ENCODE assay signal across 23 cellular contexts in genomic region chr2:182503886-182504285, GRCh38.
A peak's percentile ranks its signal among the peaks of the same experiment; 100 is the strongest.
DNase-seq lines count a peak whose midpoint lies in the region; FAIRE-seq and TF ChIP-seq lines count a peak whose summit lies in the region.
"Had no signal": no experiment of that assay in that cellular context is flagged by ENCODE, and none has a peak within 500 bp of the region (broad histone marks: within the 10 kb centered on the region; RNA-seq: fewer than 3 reads in every experiment).

No MANE protein-coding gene starts in this region.

- FAIRE-seq in bronchial epithelial cell (lab: Jason Lieb, UNC) = no peak
- FAIRE-seq: A549, endometrium, GM18507, RCC 7860 had no signal

- peak; percentile 53 for DNase-seq in AG10803 (ENCODE audit: low read depth)
- peak; percentile 65 for DNase-seq in HS-5 (ENCODE audit: low read depth)
- DNase-seq in bronchial epithelial cell (ENCODE audit: low read depth) = peak; percentile 46
- DNase-seq in foreskin fibroblast = peak; percentile 18 to 24
- no peak for DNase-seq in Caco-2
- DNase-seq in thyroid gland = no peak
- DNase-seq in NCI-H2227 treated with DMSO at 0.1 percent for 48 hours (lab: John Stamatoyannopoulos, UW) = no peak
- no peak for DNase-seq in CD1c-positive myeloid dendritic cell (ENCODE audit: extremely low spot score)
- DNase-seq: activated CD4-positive, alpha-beta T cell treated with anti-CD3 and anti-CD28 coated beads, Interleukin-2, amount 50 U/mL, for 48 hours; activated CD8-positive, alpha-beta memory T cell treated with anti-CD3 and anti-CD28 coated beads, Interleukin-2, amount 50 U/mL, for 48 hours; activated naive CD4-positive, alpha-beta T cell treated with anti-CD3 and anti-CD28 coated beads, Interleukin-2, amount 50 U/mL, for 16 hours; anterior cingulate cortex; Karpas-422; NCI-H1694; NCI-H69; SIG-M5; spleen had no signal

- H3K36me3 ChIP-seq in bronchial epithelial cell (ENCODE audit: control insufficient read depth, insufficient read depth, low read length) (no peaks in the 10 kb centered on the region), Caco-2 (ENCODE audit: control insufficient read depth, insufficient read depth, low read length) (no peaks in the 10 kb centered on the region), thyroid gland (no peaks in the 10 kb centered on the region)
- H3K36me3 ChIP-seq: spleen had no signal

- H3K4me1 ChIP-seq in Caco-2 (0 out of 2 replicates have a peak, but pooled peaks cover 3% of the 10 kb centered on the region), thyroid gland (no peaks in the 10 kb centered on the region)
- H3K4me1 ChIP-seq: A549, spleen had no signal

- no peaks in the 10 kb centered on the region for H3K4me1 Mint-ChIP-seq in Caco-2 (ENCODE audit: low read depth, unreplicated experiment)
- H3K4me1 Mint-ChIP-seq: central memory CD8-positive, alpha-beta T cell had no signal

- no peaks in the 10 kb centered on the region for H3K27me3 Mint-ChIP-seq in Caco-2 (ENCODE audit: insufficient read depth, unreplicated experiment)
- H3K27me3 Mint-ChIP-seq: central memory CD8-positive, alpha-beta T cell had no signal

- POLR2A ChIA-PET in Caco-2 (lab: Charles Lee) = no interaction called here

- no peaks in the 10 kb centered on the region for H3K27me3 ChIP-seq in bronchial epithelial cell (ENCODE audit: control insufficient read depth, insufficient read depth, low read length)
- no peaks in the 10 kb centered on the region for H3K27me3 ChIP-seq in Caco-2 (replicated peaks; ENCODE audit: control insufficient read depth, insufficient read depth, low read length)
- H3K27me3 ChIP-seq in thyroid gland = no peaks in the 10 kb centered on the region
- H3K27me3 ChIP-seq: spleen had no signal

- no peak overlapping the region for H3K4me3 Mint-ChIP-seq in Caco-2 (ENCODE audit: unreplicated experiment)
- H3K4me3 Mint-ChIP-seq: central memory CD8-positive, alpha-beta T cell; nephron had no signal

- no peak overlapping the region for H3K27ac Mint-ChIP-seq in Caco-2 (ENCODE audit: unreplicated experiment)
- H3K27ac Mint-ChIP-seq: nephron had no signal

- H3K27ac ChIP-seq in thyroid gland = no peak overlapping the region
- H3K27ac ChIP-seq: A549, spleen had no signal

- CTCF ChIA-PET in Caco-2 (lab: Charles Lee) = no interaction called here

- TF ChIP-seq CTCF in AG10803 (conservative IDR thresholded peaks at IDR 0.05; ENCODE audit: low read length) = no peak
- TF ChIP-seq CTCF in bronchial epithelial cell (IDR thresholded peaks at IDR 0.05; ENCODE audit: insufficient read depth, low read length, severe bottlenecking) = no peak
- TF ChIP-seq CTCF in foreskin fibroblast (IDR thresholded peaks at IDR 0.05; ENCODE audit: low read depth, low read length) = no peak
- no peak for TF ChIP-seq CTCF in Caco-2 (IDR thresholded peaks at IDR 0.05; ENCODE audit: insufficient read depth in 1 of 2, low read depth in 1 of 2, low read length in 1 of 2, severe bottlenecking in 1 of 2, unreplicated experiment in 1 of 2)
- TF ChIP-seq CTCF in thyroid gland (IDR thresholded peaks at IDR 0.05) = no peak

- no peak for TF ChIP-seq POLR2A in thyroid gland (IDR thresholded peaks at IDR 0.05)

- BruUV-seq in Caco-2 (replicated peaks; lab: Mats Ljungman, UMichigan) = no TSS peak

- no peak overlapping the region for H3K4me3 ChIP-seq in AG10803 (ENCODE audit: low read length)
- H3K4me3 ChIP-seq in bronchial epithelial cell (ENCODE audit: low read depth, low read length) = no peak overlapping the region
- no peak overlapping the region for H3K4me3 ChIP-seq in foreskin fibroblast (ENCODE audit: low read depth in 1 of 2, low read length in 2 of 2)
- no peak overlapping the region for H3K4me3 ChIP-seq in Caco-2 (ENCODE audit: low read depth, low read length)
- H3K4me3 ChIP-seq in thyroid gland (replicated peaks in 1 of 3) = no peak overlapping the region
- H3K4me3 ChIP-seq: A549, spleen had no signal

- H3K9me3 ChIP-seq in Caco-2 (no peaks in the 10 kb centered on the region), thyroid gland (no peaks in the 10 kb centered on the region)
- H3K9me3 ChIP-seq: A549, spleen had no signal

- no peaks in the 10 kb centered on the region for H3K9me3 Mint-ChIP-seq in Caco-2 (ENCODE audit: unreplicated experiment)
- H3K9me3 Mint-ChIP-seq: central memory CD8-positive, alpha-beta T cell; nephron had no signal

- no peaks in the 10 kb centered on the region for H3K36me3 Mint-ChIP-seq in Caco-2 (ENCODE audit: insufficient read depth, unreplicated experiment)

- WGBS in thyroid gland, 2 donors = 95 to 97% methylated on average over 2 of the region's 2 CpGs

- intact Hi-C loops in Caco-2 (cut with micrococcal nuclease; ENCODE audit: unreplicated experiment) (no loop called here), thyroid gland (cut with DNase I) (no loop called here)

Comparison
In these comparisons a context has a peak if more than half of its experiments do, and no peak if none do; other contexts are left out.
1. DNase-seq: peak in AG10803 (single experiment), HS-5 (single experiment), bronchial epithelial cell (single experiment) and foreskin fibroblast (2 of 2); none in Caco-2 (0 of 2), thyroid gland (0 of 2), NCI-H2227 treated with DMSO at 0.1 percent for 48 hours (single experiment) and CD1c-positive myeloid dendritic cell (single experiment).